In genomic region chr20:25344634-25345033, GRCh38 we compare ENCODE assay signal across 21 cellular contexts. TPM values are rescaled to one million over a fixed set of nuclear protein-coding genes. Genes with fewer than 3 reads are reported as not detected.
DNase-seq lines count a peak whose midpoint lies in the region; ATAC-seq and TF ChIP-seq lines count a peak whose summit lies in the region.
"Had no signal": no experiment of that assay in that cellular context is flagged by ENCODE, and none has a peak within 500 bp of the region (broad histone marks: within the 10 kb centered on the region; RNA-seq: fewer than 3 reads in every experiment).

No MANE protein-coding gene starts in this region.

- no peak overlapping the region for H3K4me3 ChIP-seq in esophagus muscularis mucosa
- H3K4me3 ChIP-seq: GM23338, HAP-1, SJCRH30 had no signal

- H3K27ac ChIP-seq in substantia nigra (ENCODE audit: low read depth, low read length, poor library complexity, severe bottlenecking) (peak overlapping the region; percentile 16), esophagus muscularis mucosa (replicated peaks in 1 of 4) (no peak overlapping the region)
- H3K27ac ChIP-seq: KMS-11, SJCRH30 had no signal

- peaks cover 0 to 4% (median 0%) of the 10 kb centered on the region in 4 donors for H3K4me1 ChIP-seq in esophagus muscularis mucosa
- H3K4me1 ChIP-seq: SJCRH30 had no signal

- 94% methylated on average over 3 of the region's 3 CpGs for WGBS in esophagus muscularis mucosa

- no peaks in the 10 kb centered on the region for H3K9me3 Mint-ChIP-seq in natural killer cell
- H3K9me3 Mint-ChIP-seq in natural killer cell treated with Interleukin-12 subunit alpha and Interleukin-12 subunit beta and Interleukin-15 and Interleukin-18, amount 100 ng/mL, for 72 hours, result no peaks in the 10 kb centered on the region
- H3K9me3 Mint-ChIP-seq: CD4-positive, alpha-beta T cell; GM23338 had no signal

- peaks cover 53 to 60% of the 10 kb centered on the region in 2 donors for H3K4me1 Mint-ChIP-seq in natural killer cell
- H3K4me1 Mint-ChIP-seq in natural killer cell treated with Interleukin-12 subunit alpha and Interleukin-12 subunit beta and Interleukin-15 and Interleukin-18, amount 100 ng/mL, for 72 hours (ENCODE audit: low read depth in 2 of 2), result peaks cover 32 to 33% of the 10 kb centered on the region in 2 donors

- no peaks in the 10 kb centered on the region for H3K9me3 ChIP-seq in esophagus muscularis mucosa
- H3K9me3 ChIP-seq: HAP-1, SJCRH30 had no signal

- TF ChIP-seq CTCF in natural killer cell (IDR thresholded peaks at IDR 0.05) (no peak), esophagus muscularis mucosa (IDR thresholded peaks at IDR 0.05) (no peak)

- ATAC-seq in natural killer cell, result no peak
- no peak for ATAC-seq in natural killer cell treated with Interleukin-12 subunit alpha and Interleukin-12 subunit beta and Interleukin-15 and Interleukin-18, amount 100 ng/mL, for 72 hours
- ATAC-seq: GM23338 had no signal

- no peak overlapping the region for H3K4me3 Mint-ChIP-seq in natural killer cell
- no peak overlapping the region for H3K4me3 Mint-ChIP-seq in natural killer cell treated with Interleukin-12 subunit alpha and Interleukin-12 subunit beta and Interleukin-15 and Interleukin-18, amount 100 ng/mL, for 72 hours
- H3K4me3 Mint-ChIP-seq: CD4-positive, alpha-beta T cell; GM23338 had no signal

- in situ Hi-C loops in SK-MEL-5 (cut with HindIII; ENCODE audit: low pct_unique_long_range_greater_than_20kb, low sequenced_read_pairs), result no loop called here

- no peaks in the 10 kb centered on the region for H3K27me3 Mint-ChIP-seq in natural killer cell (ENCODE audit: low read depth in 2 of 2)
- no peaks in the 10 kb centered on the region for H3K27me3 Mint-ChIP-seq in natural killer cell treated with Interleukin-12 subunit alpha and Interleukin-12 subunit beta and Interleukin-15 and Interleukin-18, amount 100 ng/mL, for 72 hours
- H3K27me3 Mint-ChIP-seq: CD4-positive, alpha-beta T cell had no signal

- TF ChIP-seq POLR2A in esophagus muscularis mucosa (IDR thresholded peaks at IDR 0.05; ENCODE audit: low read depth), result no peak

- no peaks in the 10 kb centered on the region for H3K36me3 Mint-ChIP-seq in natural killer cell
- H3K36me3 Mint-ChIP-seq in natural killer cell treated with Interleukin-12 subunit alpha and Interleukin-12 subunit beta and Interleukin-15 and Interleukin-18, amount 100 ng/mL, for 72 hours, result no peaks in the 10 kb centered on the region

- intact Hi-C loops in natural killer cell (cut with micrococcal nuclease) (no loop called here), esophagus muscularis mucosa (cut with DNase I) (no loop called here)

- DNase-seq in natural killer cell (no peak), SK-MEL-5 (ENCODE audit: low read depth, low spot score) (peak; percentile 13), kidney tubule cell (ENCODE audit: low spot score) (peak; percentile 34), substantia nigra (lab: John Stamatoyannopoulos, UW) (no peak), esophagus muscularis mucosa (ENCODE audit: extremely low spot score) (no peak), D341Med (ENCODE audit: low spot score) (no peak), NCI-H2227 (lab: John Stamatoyannopoulos, UW; ENCODE audit: unreplicated experiment) (no peak)
- DNase-seq in natural killer cell treated with Interleukin-12 subunit alpha and Interleukin-12 subunit beta and Interleukin-15 and Interleukin-18, amount 100 ng/mL, for 72 hours (ENCODE audit: low spot score), result no peak
- DNase-seq: CD4-positive, alpha-beta T cell; COR-L47; DMS 273 treated with DMSO at 0.1 percent for 48 hours; NCI-H1105 treated with DMSO at 0.1 percent for 48 hours; NCI-H1694; NCI-H2081; NCI-H2171; NCI-H524 treated with DMSO at 0.1 percent for 48 hours; OCI-M1; SJCRH30 had no signal

- no peaks in the 10 kb centered on the region for H3K27me3 ChIP-seq in esophagus muscularis mucosa
- H3K27me3 ChIP-seq: SJCRH30 had no signal

- H3K27ac Mint-ChIP-seq in natural killer cell, result peak overlapping the region; percentile 21 to 59
- H3K27ac Mint-ChIP-seq in natural killer cell treated with Interleukin-12 subunit alpha and Interleukin-12 subunit beta and Interleukin-15 and Interleukin-18, amount 100 ng/mL, for 72 hours, result peak overlapping the region in 1 of 2 donors; percentile 51
- H3K27ac Mint-ChIP-seq: CD4-positive, alpha-beta T cell; GM23338 had no signal

- TF ChIP-seq EP300 in esophagus muscularis mucosa (IDR thresholded peaks at IDR 0.05), result no peak

- H3K36me3 ChIP-seq in esophagus muscularis mucosa, result no peaks in the 10 kb centered on the region
- H3K36me3 ChIP-seq: HAP-1 had no signal

RNA-seq across cellular contexts. Expression of gene ABHD12, which starts 46.0 kb away (rescaled TPM):
- total RNA-seq in natural killer cell, result 10 to 100 TPM; 28.5 to 34.6 (median 34.5) TPM
- 10 to 100 TPM; 33.1 to 47.3 TPM for total RNA-seq in natural killer cell treated with Interleukin-12 subunit alpha and Interleukin-12 subunit beta and Interleukin-15 and Interleukin-18, amount 100 ng/mL, for 72 hours
- total RNA-seq in SK-MEL-5 (2014; rRNA removed; shearing (Covaris generic)), result 50.5 and 56.7 TPM in 2 replicates
- polyA plus RNA-seq in SK-MEL-5 (2015; cell fraction: cytosol; rRNA removed), result 123 and 131 TPM in 2 replicates
- 31.2 and 36.8 TPM in 2 replicates for polyA plus RNA-seq in SK-MEL-5 (2015; cell fraction: nucleus; rRNA removed)
- total RNA-seq in esophagus muscularis mucosa, result 10 to 100 TPM; 27.0 to 41.6 (median 35.4) TPM

Comparison
In these comparisons a context has a peak if more than half of its experiments do, and no peak if none do; other contexts are left out.
1. DNase-seq: peak in SK-MEL-5 (single experiment) and kidney tubule cell (single experiment); none in natural killer cell (single experiment), natural killer cell treated with Interleukin-12 subunit alpha and Interleukin-12 subunit beta and Interleukin-15 and Interleukin-18, amount 100 ng/mL, for 72 hours (single experiment), substantia nigra (0 of 49), esophagus muscularis mucosa (single experiment), D341Med (single experiment) and NCI-H2227 (single experiment).